ENCODE assay signal across 20 cellular contexts in genomic region chr6:147095316-147095715, GRCh38.
"Had no signal": no experiment of that assay in that cellular context is flagged by ENCODE, and none has a peak within 500 bp of the region (broad histone marks: within the 10 kb centered on the region; RNA-seq: fewer than 3 reads in every experiment).

No MANE protein-coding gene starts in this region.

- H3K27ac ChIP-seq: coronary artery, hepatocyte, pancreas, prostate gland, right lobe of liver, spleen, stomach had no signal

- H3K9me3 ChIP-seq: pancreas, prostate gland, right lobe of liver, spleen, stomach had no signal

- DNase-seq: effector CD4-positive, alpha-beta T cell; endodermal cell; erythroblast; head of caudate nucleus; left colon; left ventricle myocardium superior; mesenchymal stem cell; naive B cell; occipital lobe; pancreas; retina; right lobe of liver; spleen; stimulated activated CD4-positive, alpha-beta T cell treated with anti-CD3 and anti-CD28 coated beads, Interleukin-2, amount 100 ng/mL, for 24 hours; stimulated activated naive CD4-positive, alpha-beta T cell; stomach had no signal

- H3K27me3 ChIP-seq: hepatocyte, pancreas, right lobe of liver, spleen, stomach had no signal

- H3K4me1 ChIP-seq: pancreas, prostate gland, right lobe of liver, spleen, stomach had no signal

- ATAC-seq: left colon, left ventricle myocardium superior, pancreas, right lobe of liver had no signal

- H3K4me3 ChIP-seq: coronary artery, hepatocyte, lung, pancreas, prostate gland, right lobe of liver, spleen, stomach had no signal

- H3K36me3 ChIP-seq: pancreas, prostate gland, right lobe of liver, spleen, stomach had no signal
